19 cellular contexts compared by ENCODE assay signal in genomic region chr14:76464856-76465255, GRCh38.
"Had no signal": no experiment of that assay in that cellular context is flagged by ENCODE, and none has a peak within 500 bp of the region (broad histone marks: within the 10 kb centered on the region; RNA-seq: fewer than 3 reads in every experiment).

No MANE protein-coding gene starts in this region.

- H3K27ac Mint-ChIP-seq: naive B cell had no signal

- ATAC-seq: esophagus mucosa, heart left ventricle, left colon, left ventricle myocardium superior, sciatic nerve had no signal

- H3K27me3 ChIP-seq: heart left ventricle, spleen, upper lobe of left lung, uterus had no signal

- H3K4me1 Mint-ChIP-seq: naive B cell had no signal

- H3K4me3 Mint-ChIP-seq: naive B cell had no signal

- DNase-seq: effector memory CD4-positive, alpha-beta T cell; heart left ventricle; hippocampal formation; left colon; left ventricle myocardium superior; mesendoderm; naive B cell; occipital lobe; spleen; stimulated activated CD4-positive, alpha-beta T cell treated with anti-CD3 and anti-CD28 coated beads, Interleukin-2, amount 100 ng/mL, for 24 hours; stimulated activated CD4-positive, alpha-beta T cell treated with anti-CD3 and anti-CD28 coated beads, Interleukin-4, amount 100 ng/mL, for 4 hours; stimulated activated naive CD4-positive, alpha-beta T cell; stomach; substantia nigra; upper lobe of left lung; uterus had no signal

- H3K9me3 Mint-ChIP-seq: naive B cell had no signal

- H3K36me3 Mint-ChIP-seq: naive B cell had no signal

- H3K36me3 ChIP-seq: heart left ventricle, prostate gland, spleen, stomach, upper lobe of left lung, uterus had no signal

- H3K4me3 ChIP-seq: heart left ventricle, prostate gland, spleen, stomach, upper lobe of left lung, uterus had no signal
